In the genomic region with DNA sequence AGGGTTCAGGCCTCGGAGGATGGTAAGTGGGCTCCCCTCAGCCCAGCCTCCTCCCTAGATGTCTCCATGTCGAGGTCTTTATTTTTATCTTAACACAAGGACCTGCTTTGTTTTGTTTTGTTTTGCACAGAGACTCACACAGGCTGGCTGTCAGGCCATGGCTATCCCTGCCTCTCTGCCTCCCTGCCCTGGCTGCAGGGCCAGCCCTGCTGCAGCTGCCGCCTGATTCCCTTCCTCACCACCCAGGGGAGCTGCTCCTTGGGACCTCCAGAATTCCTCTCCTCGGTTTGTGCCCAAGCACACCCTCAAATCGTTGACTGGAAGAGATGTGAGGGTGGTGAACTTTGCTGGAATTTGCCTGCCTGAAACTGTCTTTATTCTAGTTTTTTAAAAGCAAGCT, we compare ENCODE assay signal across 1 cellular context.
TF ChIP-seq lines count a peak whose summit lies in the region.

No MANE protein-coding gene starts in this region.

TF ChIP-seq in GM23338, 12 proteins besides CTCF, POLR2A, EP300 and RAD21 (continued from another document):
- TF ChIP-seq EZH2 (IDR thresholded peaks at IDR 0.05; ENCODE audit: low read depth, unreplicated experiment) (no peak), ZNF331 (CRISPR knock-in tag; IDR thresholded peaks at IDR 0.05; ENCODE audit: low read depth) (no peak), REST (IDR thresholded peaks at IDR 0.05; ENCODE audit: unreplicated experiment) (no peak)
TF ChIP-seq in GM23338: peak in this region for 0.
